In genomic region chr18:46173393-46174316, GRCh38 we compare ENCODE assay signal across 8 cellular contexts.
DNase-seq lines count a peak whose midpoint lies in the region; ATAC-seq and TF ChIP-seq lines count a peak whose summit lies in the region.

No MANE protein-coding gene starts in this region.

- DNase-seq in GM10266 (ENCODE audit: extremely low spot score) (peak; percentile 94), NAMALWA (ENCODE audit: low spot score) (peak; percentile 95), SK-MEL-5 (ENCODE audit: low read depth, low spot score) (peak; percentile 89), glomerular endothelial cell (ENCODE audit: extremely low read depth, low read depth, low spot score) (peak; percentile 34), occipital lobe (lab: John Stamatoyannopoulos, UW) (peak; percentile 92)
- DNase-seq in activated naive CD4-positive, alpha-beta T cell treated with anti-CD3 and anti-CD28 coated beads, Interleukin-2, amount 50 U/mL, for 16 hours = peak; percentile 94

- H3K27ac ChIP-seq in temporal lobe (ENCODE audit: low read depth, low read length) = peak overlapping the region; percentile 76

- ATAC-seq in HG02571 (IDR thresholded peaks at IDR 0.05; ENCODE audit: unreplicated experiment) = peak; percentile 87

- peak; percentile 95 for TF ChIP-seq CTCF in GM10266 (IDR thresholded peaks at IDR 0.05; ENCODE audit: control insufficient read depth, insufficient read depth, low read depth, missing control alignments)

- in situ Hi-C loops in SK-MEL-5 (cut with HindIII; ENCODE audit: low pct_unique_long_range_greater_than_20kb, low sequenced_read_pairs) = no loop called here

Comparison
In these comparisons a context has a peak if more than half of its experiments do, and no peak if none do; other contexts are left out.
1. Peak in every context shown above with its lines: DNase-seq, ATAC-seq and H3K27ac ChIP-seq.
2. DNase-seq: peak in every context shown above with its lines; median percentile 95 in NAMALWA; 94 in GM10266; 94 in activated naive CD4-positive, alpha-beta T cell treated with anti-CD3 and anti-CD28 coated beads, Interleukin-2, amount 50 U/mL, for 16 hours; 92 in occipital lobe; 89 in SK-MEL-5; 34 in glomerular endothelial cell.